ENCODE assay signal across 1 cellular context in genomic region chr15:67149859-67150824, GRCh38.
TF ChIP-seq lines count a peak whose summit lies in the region.

No MANE protein-coding gene starts in this region.

TF ChIP-seq in K562, 482 proteins besides CTCF, POLR2A, EP300 and RAD21 (continued from another document and continues in another):
- TF ChIP-seq CLOCK (CRISPR knock-in tag; IDR thresholded peaks at IDR 0.05; ENCODE audit: borderline replicate concordance), result no peak
- no peak for TF ChIP-seq NFE2 (IDR thresholded peaks at IDR 0.05; ENCODE audit: low read depth)
- TF ChIP-seq ZBTB7A (IDR thresholded peaks at IDR 0.05; ENCODE audit: borderline replicate concordance, control insufficient read depth, low read depth, low read length), result no peak
- no peak for TF ChIP-seq KLF6 (CRISPR knock-in tag; IDR thresholded peaks at IDR 0.05; ENCODE audit: borderline replicate concordance)
- TF ChIP-seq ATF3 (IDR thresholded peaks at IDR 0.05), result peak; percentile 92
- 0 out of 2 replicates have a peak, but pooled peaks have one; percentile 29 for TF ChIP-seq ATF3 (CRISPR knock-in tag; conservative IDR thresholded peaks at IDR 0.05)
- no peak for TF ChIP-seq ZNF280A (IDR thresholded peaks at IDR 0.05; ENCODE audit: low read depth, partially characterized antibody)
- TF ChIP-seq GTF2E2 (tag; IDR thresholded peaks at IDR 0.05), result peak; percentile 80
- TF ChIP-seq IRF1 (CRISPR knock-in tag; IDR thresholded peaks at IDR 0.05; ENCODE audit: borderline replicate concordance), result no peak
- TF ChIP-seq SMARCE1 (IDR thresholded peaks at IDR 0.05), result peak; percentile 78
- TF ChIP-seq MEF2A (IDR thresholded peaks at IDR 0.05; ENCODE audit: control insufficient read depth, low read depth, low read length), result no peak
- peak; percentile 87 for TF ChIP-seq ZNF384 (IDR thresholded peaks at IDR 0.05; ENCODE audit: low read depth, low read length)
- TF ChIP-seq NCOA2 (IDR thresholded peaks at IDR 0.05; ENCODE audit: partially characterized antibody in 2 of 2), result no peak
- TF ChIP-seq JUN (IDR thresholded peaks at IDR 0.05; ENCODE audit: borderline replicate concordance, low read depth, low read length), result peak; percentile 24; the same call in 1 of the 2 replicates
- TF ChIP-seq JUN (CRISPR knock-in tag; IDR thresholded peaks at IDR 0.05; ENCODE audit: borderline replicate concordance), result no peak
- TF ChIP-seq CUX1 (CRISPR knock-in tag; IDR thresholded peaks at IDR 0.05), result no peak
- TF ChIP-seq ZNF318 (IDR thresholded peaks at IDR 0.05; ENCODE audit: borderline replicate concordance in 1 of 2, low read depth in 1 of 2), result 0 out of 4 replicates have a peak, but pooled peaks of 1 of the 2 experiments have one; percentile 22
- no peak for TF ChIP-seq ZNF586 (CRISPR knock-in tag; conservative IDR thresholded peaks at IDR 0.05)
- TF ChIP-seq BDP1 (IDR thresholded peaks at IDR 0.05; ENCODE audit: insufficient read depth, insufficient read length), result no peak
- no peak for TF ChIP-seq SP1 (CRISPR knock-in tag; IDR thresholded peaks at IDR 0.05)
- no peak for TF ChIP-seq GTF2F1 (IDR thresholded peaks at IDR 0.05; ENCODE audit: low read depth, low read length)
- TF ChIP-seq RNF2 (IDR thresholded peaks at IDR 0.05), result no peak
- TF ChIP-seq TOE1 (IDR thresholded peaks at IDR 0.05; ENCODE audit: borderline replicate concordance), result peak; percentile 14; the same call in 1 of the 2 replicates
- TF ChIP-seq TOE1 (CRISPR knock-in tag; IDR thresholded peaks at IDR 0.05; ENCODE audit: borderline replicate concordance, low read depth), result no peak
- no peak for TF ChIP-seq ARID2 (IDR thresholded peaks at IDR 0.05)
- TF ChIP-seq CEBPB (tag; IDR thresholded peaks at IDR 0.05), result no peak
- no peak for TF ChIP-seq ARID3A (IDR thresholded peaks at IDR 0.05; ENCODE audit: borderline replicate concordance, low read depth, low read length)
- TF ChIP-seq MITF (IDR thresholded peaks at IDR 0.05), result peak; percentile 36; the same call in 1 of the 2 replicates
- TF ChIP-seq CAMTA2 (CRISPR knock-in tag; conservative IDR thresholded peaks at IDR 0.05), result no peak
- no peak for TF ChIP-seq TAF9B (IDR thresholded peaks at IDR 0.05; ENCODE audit: partially characterized antibody)
- TF ChIP-seq ETV5 (CRISPR knock-in tag; IDR thresholded peaks at IDR 0.05; ENCODE audit: low read depth), result peak; percentile 44; the same call in 1 of the 2 replicates
- no peak for TF ChIP-seq EWSR1 (IDR thresholded peaks at IDR 0.05; ENCODE audit: borderline replicate concordance, low read depth, partially characterized antibody)
